In genomic region chr10:19706904-19707303, GRCh38 we compare ENCODE assay signal across 27 cellular contexts.
"Had no signal": no experiment of that assay in that cellular context is flagged by ENCODE, and none has a peak within 500 bp of the region (broad histone marks: within the 10 kb centered on the region; RNA-seq: fewer than 3 reads in every experiment).

No MANE protein-coding gene starts in this region.

- H3K27ac ChIP-seq: left lung, lower lobe of right lung, pancreas, prostate gland, sigmoid colon, stomach, testis, thyroid gland, transverse colon, upper lobe of left lung, vagina had no signal

- H3K27ac Mint-ChIP-seq: naive thymus-derived CD8-positive, alpha-beta T cell; stimulated activated naive B cell treated with anti-CD40 and anti-IgM and Interleukin-4, amounts not matched to agents 10 μg/mL and 1 μg/mL and 100 μg/mL, for 72 hours had no signal

- H3K4me1 ChIP-seq: left lung, lower lobe of right lung, pancreas, prostate gland, sigmoid colon, stomach, testis, thyroid gland, transverse colon, upper lobe of left lung, vagina had no signal

- H3K4me1 Mint-ChIP-seq: naive thymus-derived CD8-positive, alpha-beta T cell; neural crest cell; stimulated activated naive B cell treated with anti-CD40 and anti-IgM and Interleukin-4, amounts not matched to agents 10 μg/mL and 1 μg/mL and 100 μg/mL, for 72 hours had no signal

- H3K27me3 Mint-ChIP-seq: naive thymus-derived CD8-positive, alpha-beta T cell; stimulated activated naive B cell treated with anti-CD40 and anti-IgM and Interleukin-4, amounts not matched to agents 10 μg/mL and 1 μg/mL and 100 μg/mL, for 72 hours had no signal

- H3K9me3 ChIP-seq: pancreas, prostate gland, testis, thyroid gland, vagina had no signal

- H3K4me3 Mint-ChIP-seq: naive thymus-derived CD8-positive, alpha-beta T cell; nephron; neural crest cell; stimulated activated naive B cell treated with anti-CD40 and anti-IgM and Interleukin-4, amounts not matched to agents 10 μg/mL and 1 μg/mL and 100 μg/mL, for 72 hours had no signal

- H3K36me3 Mint-ChIP-seq: stimulated activated naive B cell treated with anti-CD40 and anti-IgM and Interleukin-4, amounts not matched to agents 10 μg/mL and 1 μg/mL and 100 μg/mL, for 72 hours had no signal

- H3K27me3 ChIP-seq: left lung, pancreas, sigmoid colon, stomach, testis, thyroid gland, transverse colon, upper lobe of left lung, vagina had no signal

- ATAC-seq: left colon; left lung; lower lobe of right lung; naive thymus-derived CD8-positive, alpha-beta T cell; pancreas; right cardiac atrium; stimulated activated naive B cell treated with anti-CD40 and anti-IgM and Interleukin-4, amounts not matched to agents 10 μg/mL and 1 μg/mL and 100 μg/mL, for 72 hours; stimulated activated naive CD8-positive, alpha-beta T cell treated with anti-CD3 and anti-CD28 coated beads, Interleukin-15, Interleukin-2, amounts not matched to agents 100 U/mL and 50 U/mL, for 24 hours had no signal

- DNase-seq: hippocampal formation; kidney; left colon; left lung; lower lobe of right lung; mesenchymal stem cell; naive thymus-derived CD8-positive, alpha-beta T cell; nucleus accumbens; pancreas; posterior cingulate gyrus; retina; right cardiac atrium; sigmoid colon; small intestine; stimulated activated CD4-positive, alpha-beta T cell treated with anti-CD3 and anti-CD28 coated beads, Interleukin-1b, Interleukin-23, amount 100 ng/mL, for 48 hours; stimulated activated CD4-positive, alpha-beta T cell treated with anti-CD3 and anti-CD28 coated beads, Interleukin-4, amount 100 ng/mL, for 1 hour; stimulated activated naive B cell treated with anti-CD40 and anti-IgM and Interleukin-4, amounts not matched to agents 10 μg/mL and 1 μg/mL and 100 μg/mL, for 72 hours; stimulated activated naive CD8-positive, alpha-beta T cell treated with anti-CD3 and anti-CD28 coated beads, Interleukin-15, Interleukin-2, amounts not matched to agents 100 U/mL and 50 U/mL, for 24 hours; stomach; testis; thyroid gland; transverse colon; upper lobe of left lung had no signal
